Comparison of ENCODE assay signal across 9 cellular contexts in the genomic region with DNA sequence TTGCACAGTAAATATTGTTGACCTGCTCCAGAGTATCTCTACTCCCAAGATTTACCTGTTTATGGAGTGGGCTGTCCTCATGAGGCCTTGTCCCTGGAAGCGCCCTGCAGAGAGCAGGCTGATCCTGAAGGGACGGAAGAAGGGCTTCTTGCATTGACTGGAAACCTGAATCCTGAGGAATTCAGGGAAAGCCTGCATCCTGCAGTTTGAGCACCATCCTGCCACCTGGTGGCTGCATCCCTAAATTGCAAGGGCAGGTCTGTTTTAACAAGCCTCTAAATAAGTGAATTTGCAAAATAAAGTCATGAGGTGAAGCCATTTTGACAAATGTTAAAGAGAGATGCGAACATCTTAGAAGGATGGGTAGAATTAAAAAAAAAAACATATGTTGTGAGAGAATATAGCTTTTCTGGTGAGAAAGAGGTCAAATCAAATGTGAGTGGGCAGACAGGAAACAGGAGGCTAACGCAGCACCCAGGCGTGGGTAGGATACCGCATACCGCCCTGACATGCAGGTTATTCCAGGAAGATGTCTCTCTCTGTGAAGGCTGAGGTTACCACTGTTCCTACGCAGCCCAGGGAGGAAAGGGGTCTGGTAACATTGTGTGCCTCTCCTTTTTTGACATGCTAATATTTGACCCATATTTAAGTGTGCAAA.
A peak's percentile ranks its signal among the peaks of the same experiment; 100 is the strongest.
DNase-seq lines count a peak whose midpoint lies in the region; ATAC-seq, FAIRE-seq and TF ChIP-seq lines count a peak whose summit lies in the region.
"Had no signal": no experiment of that assay in that cellular context is flagged by ENCODE, and none has a peak within 500 bp of the region (broad histone marks: within the 10 kb centered on the region; RNA-seq: fewer than 3 reads in every experiment).

No MANE protein-coding gene starts in this region.

- TF ChIP-seq CTCF in AG09309 (IDR thresholded peaks at IDR 0.05; ENCODE audit: control insufficient read depth, insufficient read depth, low read depth, low read length, missing control alignments) (peak; percentile 44), GM12878 (IDR thresholded peaks at IDR 0.05 in 2 of 3, conservative IDR thresholded peaks at IDR 0.05 in 1 of 3; ENCODE audit: control insufficient read depth in 2 of 3, extremely low read depth in 1 of 3, insufficient read depth in 1 of 3, low read depth in 3 of 3, low read length in 3 of 3) (peak; percentile 40 to 76 (median 70)), right lobe of liver (IDR thresholded peaks at IDR 0.05) (peak; percentile 49 to 80 (median 58))

- ATAC-seq in T-cell (replicated peaks in 1 of 4): peak; percentile 45 to 85 (median 72)
- ATAC-seq in GM12878: no peak
- ATAC-seq in right lobe of liver: peak; percentile 47 to 82 (median 70)
- ATAC-seq in HG03439 (IDR thresholded peaks at IDR 0.05; ENCODE audit: unreplicated experiment): no peak

- TF ChIP-seq EP300 in GM12878 (IDR thresholded peaks at IDR 0.05; ENCODE audit: borderline replicate concordance in 1 of 2, control insufficient read depth in 1 of 2, low read depth in 2 of 2, low read length in 2 of 2): no peak

- no peaks in the 10 kb centered on the region for H4K20me1 ChIP-seq in GM12878 (ENCODE audit: control insufficient read depth, insufficient read depth)

- H2AFZ ChIP-seq in GM12878 (ENCODE audit: control insufficient read depth, low read depth, low read length): no peak overlapping the region

- 8% methylated on average over 8 of the region's 8 CpGs for WGBS in GM12878 (ENCODE audit: insufficient coverage, insufficient replicate concordance, low lambda C conversion rate, missing lambda C conversion rate)
- 83% methylated on average over 8 of the region's 8 CpGs for WGBS in right lobe of liver (ENCODE audit: insufficient coverage, low coverage, low lambda C conversion rate, missing lambda C conversion rate)

- peak; percentile 47 for TF ChIP-seq RAD21 in GM12878 (IDR thresholded peaks at IDR 0.05; ENCODE audit: insufficient read depth, low read depth, low read length)

- in situ Hi-C loops in GM12878 (cut with MboI): no loop called here

- no peak overlapping the region for H3K4me3 ChIP-seq in AG09309 (ENCODE audit: control insufficient read depth, low read depth, low read length)
- no peak overlapping the region for H3K4me3 ChIP-seq in GM12878
- H3K4me3 ChIP-seq in right lobe of liver: no peak overlapping the region
- H3K4me3 ChIP-seq: HAP-1 had no signal

- FAIRE-seq in GM12878 (lab: Jason Lieb, UNC): no peak

- H3K27me3 ChIP-seq in GM12878 (replicated peaks in 1 of 2; ENCODE audit: control insufficient read depth in 2 of 2, insufficient read depth in 2 of 2, low read length in 1 of 2) (no peaks in the 10 kb centered on the region), right lobe of liver (no peaks in the 10 kb centered on the region)

- H3K27me3 Mint-ChIP-seq in T-cell: no peaks in the 10 kb centered on the region

- CTCF ChIA-PET in T-cell (lab: Charles Lee) (interaction anchor here (0.5 to 1.7 kb wide), 14 partner anchors 14 to 245 kb away, joined by 3 to 8 read pairs (median 4); no protein-coding TSS in a partner anchor), GM12878 (lab: Yijun Ruan, JAX) (interaction anchor here (0.6 to 4.5 kb wide), 28 partner anchors 9 to 1051 kb away, joined by 3 to 53 read pairs (median 4); no protein-coding TSS in a partner anchor)

- DNase-seq in AG09309 (ENCODE audit: low read depth) (no peak), H4 (ENCODE audit: low spot score) (peak; percentile 31), T-cell (peak in 30 of 34 experiments; percentile 9 to 60 (median 31)), GM12878 (ENCODE audit: low read depth, low spot score) (peak; percentile 35), right lobe of liver (peak in 2 of 3 donors; percentile 45 to 62), DMS114 treated with DMSO at 0.1 percent for 48 hours (lab: John Stamatoyannopoulos, UW; ENCODE audit: unreplicated experiment) (no peak)
- DNase-seq in stimulated activated naive CD4-positive, alpha-beta T cell treated with Interleukin-2 at 50 U/mL for 16 hours (lab: John Stamatoyannopoulos, UW): peak; percentile 55

- H3K36me3 ChIP-seq in GM12878 (ENCODE audit: control insufficient read depth in 2 of 2, insufficient read depth in 2 of 2, low read length in 1 of 2) (no peaks in the 10 kb centered on the region), right lobe of liver (no peaks in the 10 kb centered on the region)
- H3K36me3 ChIP-seq: HAP-1 had no signal

- no peaks in the 10 kb centered on the region; the same call in 2 of the 3 replicates for H3K9me3 ChIP-seq in GM12878 (replicated peaks; ENCODE audit: control insufficient read depth, insufficient read depth, low read length)
- H3K9me3 ChIP-seq in right lobe of liver: no peaks in the 10 kb centered on the region
- H3K9me3 ChIP-seq: HAP-1 had no signal

- H3K4me2 ChIP-seq in GM12878 (ENCODE audit: control insufficient read depth, insufficient read depth): no peak overlapping the region

- SMC1A ChIA-PET in GM12878 (lab: Charles Lee; ENCODE audit: uncharacterized antibody, unreplicated experiment): interaction anchor here (0.6 to 2.5 kb wide), 28 partner anchors 14 to 628 kb away, joined by 3 to 32 read pairs (median 4); no protein-coding TSS in a partner anchor

- RAD21 ChIA-PET in GM12878 (lab: Charles Lee; ENCODE audit: unreplicated experiment): interaction anchor here (0.8 to 3.2 kb wide), 7 partner anchors 16 to 246 kb away, joined by 3 to 25 read pairs (median 3); no protein-coding TSS in a partner anchor

- H3K27ac ChIP-seq in GM12878 (ENCODE audit: control insufficient read depth, insufficient read depth): no peak overlapping the region
- H3K27ac ChIP-seq in right lobe of liver: no peak overlapping the region

- H3K4me1 Mint-ChIP-seq in T-cell: peaks cover 34 to 38% (median 35%) of the 10 kb centered on the region in 3 donors

- H3K36me3 Mint-ChIP-seq in T-cell: no peaks in the 10 kb centered on the region

- H3K4me3 Mint-ChIP-seq in T-cell: peak overlapping the region in 2 of 3 donors; percentile 57 to 63

- no peaks in the 10 kb centered on the region for H3K4me1 ChIP-seq in GM12878 (ENCODE audit: control insufficient read depth, insufficient read depth, low read length)
- peaks cover 0 to 6% (median 0%) of the 10 kb centered on the region in 4 donors for H3K4me1 ChIP-seq in right lobe of liver
- H3K4me1 ChIP-seq: HAP-1 had no signal

- intact Hi-C loops in GM12878 (cut with micrococcal nuclease; ENCODE audit: unreplicated experiment): loop anchor here (5.0 to 10.0 kb wide), 3 partner anchors 160 to 577 kb away; no protein-coding TSS in a partner anchor
- intact Hi-C loops in right lobe of liver (cut with DNase I): no loop called here

- H3K9ac ChIP-seq in GM12878 (ENCODE audit: control insufficient read depth, insufficient read depth, low read length): no peak overlapping the region

- H3K27ac Mint-ChIP-seq in T-cell: peak overlapping the region; percentile 90 to 95

- no peak for TF ChIP-seq POLR2A in GM12878 (IDR thresholded peaks at IDR 0.05; ENCODE audit: low read depth, low read length)
- TF ChIP-seq POLR2A in right lobe of liver (IDR thresholded peaks at IDR 0.05): no peak

- BruUV-seq in GM12878 (replicated peaks; lab: Mats Ljungman, UMichigan): no TSS peak

- H3K9me3 Mint-ChIP-seq in T-cell: no peaks in the 10 kb centered on the region

- no peaks in the 10 kb centered on the region for H3K79me2 ChIP-seq in GM12878 (ENCODE audit: control insufficient read depth, insufficient read depth, low read length)

- POLR2A ChIA-PET in T-cell (lab: Charles Lee) (interaction anchor here in 1 of 2 donors (0.6 kb wide), 1 partner anchor 1012 kb away, joined by 4 read pairs; no protein-coding TSS in a partner anchor), GM12878 (lab: Charles Lee) (no interaction called here)

TF ChIP-seq in GM12878, 131 proteins besides CTCF, POLR2A, EP300 and RAD21 (continues in another document):
- TF ChIP-seq SMARCA5 (IDR thresholded peaks at IDR 0.05) (no peak), SMC3 (IDR thresholded peaks at IDR 0.05; ENCODE audit: borderline replicate concordance, low read length) (peak; percentile 61), NFXL1 (IDR thresholded peaks at IDR 0.05; ENCODE audit: borderline replicate concordance) (no peak), RELA (IDR thresholded peaks at IDR 0.05; ENCODE audit: borderline replicate concordance, partially characterized antibody) (no peak), POLR2AphosphoS2 (IDR thresholded peaks at IDR 0.05; ENCODE audit: low read depth, low read length) (no peak), BCL11A (IDR thresholded peaks at IDR 0.05; ENCODE audit: low read depth, low read length) (no peak), ZBTB33 (IDR thresholded peaks at IDR 0.05) (peak; percentile 70; the same call in 1 of the 2 replicates), POLR2AphosphoS5 (IDR thresholded peaks at IDR 0.05; ENCODE audit: low read length) (no peak), SIX5 (IDR thresholded peaks at IDR 0.05; ENCODE audit: low read depth, low read length, severe bottlenecking) (no peak), TBL1XR1 (IDR thresholded peaks at IDR 0.05; ENCODE audit: low read depth, low read length) (no peak), IRF4 (IDR thresholded peaks at IDR 0.05; ENCODE audit: low read depth, low read length) (no peak)
- TF ChIP-seq, protein P1, sequence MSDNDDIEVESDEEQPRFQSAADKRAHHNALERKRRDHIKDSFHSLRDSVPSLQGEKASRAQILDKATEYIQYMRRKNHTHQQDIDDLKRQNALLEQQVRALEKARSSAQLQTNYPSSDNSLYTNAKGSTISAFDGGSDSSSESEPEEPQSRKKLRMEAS (IDR thresholded peaks at IDR 0.05; ENCODE audit: low read depth, low read length): no peak

Comparison
In these comparisons a context has a peak if more than half of its experiments do, and no peak if none do; other contexts are left out.
1. DNase-seq: peak in H4 (single experiment), T-cell (30 of 34), GM12878 (single experiment), right lobe of liver (2 of 3) and stimulated activated naive CD4-positive, alpha-beta T cell treated with Interleukin-2 at 50 U/mL for 16 hours (single experiment); none in AG09309 (single experiment) and DMS114 treated with DMSO at 0.1 percent for 48 hours (single experiment).
2. ATAC-seq: peak in T-cell (4 of 4) and right lobe of liver (4 of 4); none in GM12878 (single experiment) and HG03439 (single experiment).
3. Peak in every context shown above with its lines, with median percentiles within 50 percentile points of each other: CTCF ChIP-seq.